9 cellular contexts compared by ENCODE assay signal in the genomic region with DNA sequence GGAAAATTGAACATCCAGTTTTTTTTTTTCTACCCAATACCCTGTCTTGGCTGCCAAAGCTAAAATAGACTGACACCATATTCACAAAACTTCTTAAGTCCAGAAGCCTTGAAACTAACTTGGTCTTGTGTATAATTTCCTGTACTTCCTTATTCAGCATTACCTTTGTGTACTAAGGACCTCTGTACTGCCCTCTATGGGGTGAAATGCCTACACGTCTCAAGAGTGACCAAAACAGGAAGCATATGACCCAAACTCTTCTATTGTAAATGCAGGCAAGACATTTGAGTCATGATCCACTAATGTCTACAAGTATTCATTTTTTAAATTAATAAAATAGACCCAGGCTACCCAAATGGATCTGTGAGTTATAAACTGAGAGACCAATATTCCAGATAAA. TPM values are rescaled to one million over a fixed set of nuclear protein-coding genes. Genes with fewer than 3 reads are reported as not detected.
DNase-seq lines count a peak whose midpoint lies in the region; ATAC-seq, FAIRE-seq and TF ChIP-seq lines count a peak whose summit lies in the region.
"Had no signal": no experiment of that assay in that cellular context is flagged by ENCODE, and none has a peak within 500 bp of the region (broad histone marks: within the 10 kb centered on the region; RNA-seq: fewer than 3 reads in every experiment).

No MANE protein-coding gene starts in this region.

- H3K56ac ChIP-seq in H9 (ENCODE audit: insufficient read length, low read depth, low read length) = no peak overlapping the region

- no peak overlapping the region for H4K91ac ChIP-seq in H9 (ENCODE audit: insufficient read length, low read depth, low read length)

- no peak overlapping the region for H3K23ac ChIP-seq in H9 (ENCODE audit: insufficient read length, low read depth, low read length)

- H2BK20ac ChIP-seq in H9 (ENCODE audit: low read depth, low read length, poor library complexity, severe bottlenecking) = no peak overlapping the region

- no peak overlapping the region for H3K4me2 ChIP-seq in H9 (ENCODE audit: insufficient read depth, insufficient read length, low read length)

- no peak overlapping the region for H2AK5ac ChIP-seq in H9 (ENCODE audit: insufficient read length, low read length)

- no peak overlapping the region for H2BK5ac ChIP-seq in H9 (ENCODE audit: insufficient read length, low read length)

- H3K9ac ChIP-seq in H9 (ENCODE audit: extremely low read depth, insufficient read length, low read length) = no peak overlapping the region

- no peaks in the 10 kb centered on the region for H3K9me3 ChIP-seq in H9 (ENCODE audit: control insufficient read depth, low read depth, low read length)

- H3K27me3 Mint-ChIP-seq in H9 (ENCODE audit: low read depth) = no peaks in the 10 kb centered on the region
- H3K27me3 Mint-ChIP-seq: IgD-negative memory B cell had no signal

- FAIRE-seq in G401.6 (lab: Jason Lieb, UNC) = peak; percentile 51

- no peak overlapping the region for H3K4ac ChIP-seq in H9 (ENCODE audit: low read depth, low read length)

- no peak overlapping the region for H2BK15ac ChIP-seq in H9 (ENCODE audit: low read depth, low read length)

- H3K4me1 Mint-ChIP-seq in H9 = peaks cover 5 to 6% of the 10 kb centered on the region in 2 experiments; a peak in 2 of 4 replicates

- H3K27me3 ChIP-seq in H9 (ENCODE audit: insufficient read depth, low read length) = no peaks in the 10 kb centered on the region

- H3K18ac ChIP-seq in H9 (ENCODE audit: insufficient read length, low read depth, low read length) = no peak overlapping the region

- H3K27ac Mint-ChIP-seq in H9 = no peak overlapping the region
- H3K27ac Mint-ChIP-seq: IgD-negative memory B cell had no signal

- no peaks in the 10 kb centered on the region for H3K79me2 ChIP-seq in H9 (ENCODE audit: insufficient read depth, low read length)

- no peak for ATAC-seq in HG02678 (IDR thresholded peaks at IDR 0.05; ENCODE audit: unreplicated experiment)

- WGBS in H9 (ENCODE audit: extremely low coverage, insufficient read length, low lambda C conversion rate) = no CpG with 5 or more reads among the region's 1 CpG

- no peaks in the 10 kb centered on the region for H3K9me3 Mint-ChIP-seq in H9

- no peaks in the 10 kb centered on the region for H3K23me2 ChIP-seq in H9 (ENCODE audit: insufficient read length, low read depth, low read length, poor library complexity, severe bottlenecking)

- H3K4me3 Mint-ChIP-seq in H9 = no peak overlapping the region
- H3K4me3 Mint-ChIP-seq: IgD-negative memory B cell had no signal

- no peaks in the 10 kb centered on the region for H3K4me1 ChIP-seq in H9 (ENCODE audit: insufficient read depth, low read length)

- H2AFZ ChIP-seq in H9 (ENCODE audit: low read length) = no peak overlapping the region

- H4K5ac ChIP-seq in H9 (ENCODE audit: insufficient read length, low read depth, low read length) = no peak overlapping the region

- no peak for DNase-seq in H9
- peak; percentile 3 to 21 for DNase-seq in NOMO-1 (lab: John Stamatoyannopoulos, UW; ENCODE audit: unreplicated experiment in 2 of 2)
- DNase-seq in fibroblast of peridontal ligament (ENCODE audit: extremely low read depth) = peak; percentile 32
- no peak for DNase-seq in NCI-H128 (lab: John Stamatoyannopoulos, UW; ENCODE audit: unreplicated experiment)
- DNase-seq in activated T-cell treated with anti-CD3 and anti-CD28 coated beads, Interleukin-2, amount 50 U/mL, for 48 hours = no peak
- DNase-seq in GM19238 (ENCODE audit: insufficient read length, low spot score) = no peak

- no peak overlapping the region for H4K8ac ChIP-seq in H9 (replicated peaks; ENCODE audit: insufficient read length, low read depth, low read length)

- H3K79me1 ChIP-seq in H9 (ENCODE audit: insufficient read depth, low read depth, low read length, poor library complexity, severe bottlenecking) = no peaks in the 10 kb centered on the region

- H3T11ph ChIP-seq in H9 (ENCODE audit: low read length) = no peak overlapping the region

- no peak overlapping the region for H3K27ac ChIP-seq in H9 (ENCODE audit: insufficient read length, low read depth, low read length)

- no peak overlapping the region for H2BK120ac ChIP-seq in H9 (ENCODE audit: low read depth, low read length, poor library complexity, severe bottlenecking)

- TF ChIP-seq CTCF in H9 (conservative IDR thresholded peaks at IDR 0.05) = peak; percentile 65

- H3K14ac ChIP-seq in H9 (ENCODE audit: insufficient read depth, low read length) = no peak overlapping the region

- H4K20me1 ChIP-seq in H9 (ENCODE audit: control insufficient read depth, insufficient read depth, insufficient read length) = no peaks in the 10 kb centered on the region

- H2BK12ac ChIP-seq in H9 (ENCODE audit: insufficient read length, low read depth, low read length) = no peak overlapping the region

- H3K36me3 Mint-ChIP-seq in H9 (ENCODE audit: insufficient read depth in 1 of 3, low read depth in 3 of 3) = no peaks in the 10 kb centered on the region
- H3K36me3 Mint-ChIP-seq: IgD-negative memory B cell had no signal

RNA-seq across cellular contexts. Expression of a gene that starts 50.4 kb away (rescaled TPM):
- 0.20 and 0.24 TPM in 2 replicates for total RNA-seq in H9 (2021)

Comparison
In these comparisons a context has a peak if more than half of its experiments do, and no peak if none do; other contexts are left out.
1. DNase-seq: peak in NOMO-1 (2 of 2) and fibroblast of peridontal ligament (single experiment); none in H9 (single experiment), NCI-H128 (single experiment), activated T-cell treated with anti-CD3 and anti-CD28 coated beads, Interleukin-2, amount 50 U/mL, for 48 hours (0 of 2) and GM19238 (single experiment).